15 cellular contexts compared by ENCODE assay signal in genomic region chr9:35606726-35607125, GRCh38. TPM values are rescaled to one million over a fixed set of nuclear protein-coding genes. Genes with fewer than 3 reads are reported as not detected.
DNase-seq lines count a peak whose midpoint lies in the region; ATAC-seq and TF ChIP-seq lines count a peak whose summit lies in the region.
"Had no signal": no experiment of that assay in that cellular context is flagged by ENCODE, and none has a peak within 500 bp of the region (broad histone marks: within the 10 kb centered on the region; RNA-seq: fewer than 3 reads in every experiment).

No MANE protein-coding gene starts in this region.

- no peak for DNase-seq in left ventricle myocardium inferior
- no peak for DNase-seq in right atrium auricular region (ENCODE audit: low spot score)
- DNase-seq in activated T-helper 1 cell treated with anti-CD3 and anti-CD28 coated beads, Interleukin-12 subunit alpha, Interleukin-12 subunit beta, Interleukin-2, Interleukin-4 antibody, amounts not matched to agents 30 ng/mL and 10 ng/mL and 1 ng/mL, durations not matched to agents 14 hours and 24 hours and 36 hours (ENCODE audit: low spot score), result no peak
- DNase-seq in mesenchymal stem cell, result no peak
- no peak for DNase-seq in tibial artery
- DNase-seq in hippocampal formation (lab: John Stamatoyannopoulos, UW), result no peak
- DNase-seq in ascending aorta (ENCODE audit: low spot score in 2 of 2), result no peak
- DNase-seq: amygdala, NCI-H2081 treated with DMSO at 0.1 percent for 48 hours, RPMI8226 had no signal

- H3K4me2 ChIP-seq in mesenchymal stem cell (ENCODE audit: low read length, poor library complexity, severe bottlenecking), result peak overlapping the region; percentile 4

- H3K4me1 Mint-ChIP-seq in activated T-helper 1 cell treated with anti-CD3 and anti-CD28 coated beads, Interleukin-12 subunit alpha, Interleukin-12 subunit beta, Interleukin-2, Interleukin-4 antibody, amounts not matched to agents 30 ng/mL and 10 ng/mL and 1 ng/mL, durations not matched to agents 14 hours and 24 hours and 36 hours (ENCODE audit: low read depth), result peaks cover 40% of the 10 kb centered on the region

- TF ChIP-seq CTCF in left ventricle myocardium inferior (IDR thresholded peaks at IDR 0.05; ENCODE audit: borderline replicate concordance) (no peak), right atrium auricular region (IDR thresholded peaks at IDR 0.05) (no peak), tibial artery (IDR thresholded peaks at IDR 0.05) (no peak), ascending aorta (IDR thresholded peaks at IDR 0.05) (no peak)

- ATAC-seq in GM18873 (IDR thresholded peaks at IDR 0.05; ENCODE audit: low FRiP score, unreplicated experiment), result no peak
- ATAC-seq: WTC11 had no signal

- H3K4me1 ChIP-seq in left ventricle myocardium inferior (peaks cover 36% of the 10 kb centered on the region), right atrium auricular region (peaks cover 0 to 26% of the 10 kb centered on the region in 2 donors), mesenchymal stem cell (ENCODE audit: control insufficient read depth, insufficient read depth, low read depth, low read length) (peaks cover 19% of the 10 kb centered on the region), tibial artery (peaks cover 5 to 29% (median 28%) of the 10 kb centered on the region in 4 donors), ascending aorta (peaks cover 14 to 18% of the 10 kb centered on the region in 2 donors)

- peaks cover 25% of the 10 kb centered on the region for H3K36me3 Mint-ChIP-seq in activated T-helper 1 cell treated with anti-CD3 and anti-CD28 coated beads, Interleukin-12 subunit alpha, Interleukin-12 subunit beta, Interleukin-2, Interleukin-4 antibody, amounts not matched to agents 30 ng/mL and 10 ng/mL and 1 ng/mL, durations not matched to agents 14 hours and 24 hours and 36 hours (ENCODE audit: low read depth)
- H3K36me3 Mint-ChIP-seq: WTC11 had no signal

- H3K9me3 ChIP-seq in left ventricle myocardium inferior (replicated peaks), result no peaks in the 10 kb centered on the region
- H3K9me3 ChIP-seq in right atrium auricular region, result no peaks in the 10 kb centered on the region
- no peaks in the 10 kb centered on the region for H3K9me3 ChIP-seq in mesenchymal stem cell (ENCODE audit: control insufficient read depth, low read length)
- no peaks in the 10 kb centered on the region for H3K9me3 ChIP-seq in tibial artery
- H3K9me3 ChIP-seq in ascending aorta, result no peaks in the 10 kb centered on the region

- peaks cover 20% of the 10 kb centered on the region for H3K79me1 ChIP-seq in mesenchymal stem cell (replicated peaks; ENCODE audit: low read length, poor library complexity, severe bottlenecking)

- intact Hi-C loops in left ventricle myocardium inferior (cut with micrococcal nuclease), result no loop called here
- intact Hi-C loops in activated T-helper 1 cell treated with anti-CD3 and anti-CD28 coated beads, Interleukin-12 subunit alpha, Interleukin-12 subunit beta, Interleukin-2, Interleukin-4 antibody, amounts not matched to agents 30 ng/mL and 10 ng/mL and 1 ng/mL, durations not matched to agents 14 hours and 24 hours and 36 hours (cut with micrococcal nuclease), result no loop called here
- intact Hi-C loops in tibial artery (cut with DNase I; ENCODE audit: low total_unique reads), result loop anchor here (5.0 kb wide), 1 partner anchor 36 kb away; no protein-coding TSS in a partner anchor
- intact Hi-C loops in ascending aorta (cut with DNase I), result loop anchor here (5.0 kb wide), 1 partner anchor 141 kb away; the partner anchor contains the start of genes GBA2 and RGP1

- H2BK15ac ChIP-seq in mesenchymal stem cell (ENCODE audit: low read depth, poor library complexity, severe bottlenecking), result no peak overlapping the region

- H2BK5ac ChIP-seq in mesenchymal stem cell (ENCODE audit: low read depth, low read length, poor library complexity, severe bottlenecking), result no peak overlapping the region

- H3K23ac ChIP-seq in mesenchymal stem cell (ENCODE audit: low read length in 2 of 2), result peak overlapping the region in 1 of 2 experiments; percentile 5

- 99% methylated on average over 5 of the region's 7 CpGs for WGBS in mesenchymal stem cell

- no peak overlapping the region for H4K8ac ChIP-seq in mesenchymal stem cell (ENCODE audit: low read length)

- H3K4me3 ChIP-seq in left ventricle myocardium inferior (peak overlapping the region; percentile 82), right atrium auricular region (peak overlapping the region in 1 of 2 donors; percentile 80), mesenchymal stem cell (ENCODE audit: insufficient read depth in 1 of 2, low read depth in 1 of 2, low read length in 2 of 2) (peak overlapping the region in 1 of 2 experiments; percentile 91), tibial artery (peak overlapping the region; percentile 84 to 94), ascending aorta (peak overlapping the region in 1 of 2 donors; percentile 92)

- H3K27me3 ChIP-seq in left ventricle myocardium inferior (ENCODE audit: low read depth), result no peaks in the 10 kb centered on the region
- no peaks in the 10 kb centered on the region for H3K27me3 ChIP-seq in right atrium auricular region
- H3K27me3 ChIP-seq in mesenchymal stem cell (ENCODE audit: control insufficient read depth in 1 of 2, insufficient read depth in 1 of 2, low read length in 2 of 2), result no peaks in the 10 kb centered on the region
- H3K27me3 ChIP-seq in tibial artery, result no peaks in the 10 kb centered on the region
- H3K27me3 ChIP-seq in ascending aorta, result no peaks in the 10 kb centered on the region

- no peak overlapping the region for H2BK12ac ChIP-seq in mesenchymal stem cell (ENCODE audit: low read length in 2 of 2)

- H3K18ac ChIP-seq in mesenchymal stem cell (ENCODE audit: low read depth in 1 of 2, low read length in 2 of 2), result no peak overlapping the region

- H3K4me3 Mint-ChIP-seq in activated T-helper 1 cell treated with anti-CD3 and anti-CD28 coated beads, Interleukin-12 subunit alpha, Interleukin-12 subunit beta, Interleukin-2, Interleukin-4 antibody, amounts not matched to agents 30 ng/mL and 10 ng/mL and 1 ng/mL, durations not matched to agents 14 hours and 24 hours and 36 hours, result peak overlapping the region; percentile 60

- peak overlapping the region; percentile 85 for H3K9ac ChIP-seq in mesenchymal stem cell (ENCODE audit: low read length)

- no peak overlapping the region for H2BK120ac ChIP-seq in mesenchymal stem cell (ENCODE audit: low read depth, low read length)

- H3K36me3 ChIP-seq in left ventricle myocardium inferior (peaks cover 24% of the 10 kb centered on the region), right atrium auricular region (peaks cover 27% of the 10 kb centered on the region), mesenchymal stem cell (ENCODE audit: control insufficient read depth in 1 of 2, insufficient read depth in 2 of 2, low read depth in 1 of 2, low read length in 2 of 2) (peaks cover 32 to 37% of the 10 kb centered on the region in 2 experiments), tibial artery (peaks cover 19 to 35% (median 20%) of the 10 kb centered on the region in 3 donors), ascending aorta (peaks cover 23 to 28% of the 10 kb centered on the region in 2 donors)

- H3K27ac Mint-ChIP-seq in activated T-helper 1 cell treated with anti-CD3 and anti-CD28 coated beads, Interleukin-12 subunit alpha, Interleukin-12 subunit beta, Interleukin-2, Interleukin-4 antibody, amounts not matched to agents 30 ng/mL and 10 ng/mL and 1 ng/mL, durations not matched to agents 14 hours and 24 hours and 36 hours, result no peak overlapping the region
- H3K27ac Mint-ChIP-seq: WTC11 had no signal

- H2AFZ ChIP-seq in mesenchymal stem cell (ENCODE audit: low read depth, low read length), result no peak overlapping the region

- no peaks in the 10 kb centered on the region for H3K9me3 Mint-ChIP-seq in activated T-helper 1 cell treated with anti-CD3 and anti-CD28 coated beads, Interleukin-12 subunit alpha, Interleukin-12 subunit beta, Interleukin-2, Interleukin-4 antibody, amounts not matched to agents 30 ng/mL and 10 ng/mL and 1 ng/mL, durations not matched to agents 14 hours and 24 hours and 36 hours
- H3K9me3 Mint-ChIP-seq: CD14-positive monocyte, WTC11 had no signal

- no peak overlapping the region for H3K14ac ChIP-seq in mesenchymal stem cell (ENCODE audit: low read length in 2 of 2)

- H3K4ac ChIP-seq in mesenchymal stem cell (ENCODE audit: low read depth in 1 of 2, low read length in 2 of 2), result no peak overlapping the region

- H2AK5ac ChIP-seq in mesenchymal stem cell (ENCODE audit: low read length, severe bottlenecking), result no peak overlapping the region

- H3K27me3 Mint-ChIP-seq in activated T-helper 1 cell treated with anti-CD3 and anti-CD28 coated beads, Interleukin-12 subunit alpha, Interleukin-12 subunit beta, Interleukin-2, Interleukin-4 antibody, amounts not matched to agents 30 ng/mL and 10 ng/mL and 1 ng/mL, durations not matched to agents 14 hours and 24 hours and 36 hours (ENCODE audit: insufficient read depth), result peaks cover 2% of the 10 kb centered on the region

- H4K91ac ChIP-seq in mesenchymal stem cell (ENCODE audit: low read length), result no peak overlapping the region

- H3K27ac ChIP-seq in left ventricle myocardium inferior (replicated peaks) (no peak overlapping the region), right atrium auricular region (no peak overlapping the region), mesenchymal stem cell (ENCODE audit: low read length, poor library complexity, severe bottlenecking) (no peak overlapping the region), tibial artery (peak overlapping the region; percentile 91 to 94), ascending aorta (peak overlapping the region in 1 of 2 donors; percentile 20)

RNA-seq across cellular contexts. Expression of gene TESK1, which starts 1.7 kb away (rescaled TPM):
- 25.4 TPM for total RNA-seq in left ventricle myocardium inferior
- 10 to 100 TPM; 16.5 to 28.0 TPM for total RNA-seq in right atrium auricular region
- total RNA-seq in activated T-helper 1 cell treated with anti-CD3 and anti-CD28 coated beads, Interleukin-12 subunit alpha, Interleukin-12 subunit beta, Interleukin-2, Interleukin-4 antibody, amounts not matched to agents 30 ng/mL and 10 ng/mL and 1 ng/mL, durations not matched to agents 14 hours and 24 hours and 36 hours, result 61.5 and 62.1 TPM in 2 replicates
- polyA plus RNA-seq in mesenchymal stem cell (2013, experiment 1 of 2), result 22.3 TPM
- 21.5 TPM for polyA plus RNA-seq in mesenchymal stem cell (2013, experiment 2 of 2)
- 70.2 TPM for total RNA-seq in ascending aorta

RNA-seq across cellular contexts. Expression of gene CD72, which starts 11.5 kb away (rescaled TPM):
- total RNA-seq in left ventricle myocardium inferior, result 0.63 TPM
- 1 to 10 TPM in 1 of 2 donors, under 1 TPM in 1; 0.79 to 1.3 TPM for total RNA-seq in right atrium auricular region
- 8.3 and 9.6 TPM in 2 replicates for total RNA-seq in activated T-helper 1 cell treated with anti-CD3 and anti-CD28 coated beads, Interleukin-12 subunit alpha, Interleukin-12 subunit beta, Interleukin-2, Interleukin-4 antibody, amounts not matched to agents 30 ng/mL and 10 ng/mL and 1 ng/mL, durations not matched to agents 14 hours and 24 hours and 36 hours
- 0.47 TPM for polyA plus RNA-seq in mesenchymal stem cell (2013, experiment 1 of 2)
- polyA plus RNA-seq in mesenchymal stem cell (2013, experiment 2 of 2), result 0.32 TPM
- total RNA-seq in ascending aorta, result not detected
- total RNA-seq: endothelial cell of umbilical vein had no signal

RNA-seq across cellular contexts. Expression of gene SIT1, which starts 44.0 kb away (rescaled TPM):
- not detected for total RNA-seq in left ventricle myocardium inferior
- total RNA-seq in right atrium auricular region, result under 1 TPM in 1 of 2 donors, not detected in 1; 0.55 TPM
- total RNA-seq in activated T-helper 1 cell treated with anti-CD3 and anti-CD28 coated beads, Interleukin-12 subunit alpha, Interleukin-12 subunit beta, Interleukin-2, Interleukin-4 antibody, amounts not matched to agents 30 ng/mL and 10 ng/mL and 1 ng/mL, durations not matched to agents 14 hours and 24 hours and 36 hours, result 86.6 and 90.5 TPM in 2 replicates
- not detected for polyA plus RNA-seq in mesenchymal stem cell (2013, experiment 1 of 2)
- not detected for polyA plus RNA-seq in mesenchymal stem cell (2013, experiment 2 of 2)
- not detected for total RNA-seq in ascending aorta
- total RNA-seq: endothelial cell of umbilical vein had no signal
- polyA plus RNA-seq: endothelial cell of umbilical vein had no signal

RNA-seq across cellular contexts. Expression of gene RMRP, which starts 51.1 kb away (rescaled TPM):
- 15,093 TPM for total RNA-seq in left ventricle myocardium inferior
- 100 to 1,000 TPM in 1 of 2 donors, not detected in 1; 431 TPM for total RNA-seq in right atrium auricular region
- 5,317 and 5,787 TPM in 2 replicates for total RNA-seq in activated T-helper 1 cell treated with anti-CD3 and anti-CD28 coated beads, Interleukin-12 subunit alpha, Interleukin-12 subunit beta, Interleukin-2, Interleukin-4 antibody, amounts not matched to agents 30 ng/mL and 10 ng/mL and 1 ng/mL, durations not matched to agents 14 hours and 24 hours and 36 hours
- not detected for polyA plus RNA-seq in mesenchymal stem cell (2013, experiment 1 of 2)
- polyA plus RNA-seq in mesenchymal stem cell (2013, experiment 2 of 2), result not detected
- total RNA-seq in ascending aorta, result 17,070 TPM
- polyA plus RNA-seq: endothelial cell of umbilical vein, urinary bladder had no signal

RNA-seq across cellular contexts. Expression of gene CCDC107, which starts 51.4 kb away (rescaled TPM):
- total RNA-seq in left ventricle myocardium inferior (44.3 TPM), right atrium auricular region (10 to 100 TPM; 38.5 to 64.3 TPM), ascending aorta (67.6 TPM)
- total RNA-seq in activated T-helper 1 cell treated with anti-CD3 and anti-CD28 coated beads, Interleukin-12 subunit alpha, Interleukin-12 subunit beta, Interleukin-2, Interleukin-4 antibody, amounts not matched to agents 30 ng/mL and 10 ng/mL and 1 ng/mL, durations not matched to agents 14 hours and 24 hours and 36 hours, result 20.6 and 24.0 TPM in 2 replicates
- polyA plus RNA-seq in mesenchymal stem cell (2013, experiment 1 of 2), result 21.7 TPM
- 20.5 TPM for polyA plus RNA-seq in mesenchymal stem cell (2013, experiment 2 of 2)

Comparison
In these comparisons a context has a peak if more than half of its experiments do, and no peak if none do; other contexts are left out.
1. H3K27ac ChIP-seq: peak in tibial artery (2 of 2); none in left ventricle myocardium inferior (single experiment), right atrium auricular region (0 of 2) and mesenchymal stem cell (single experiment).
2. RNA of gene SIT1, which starts 44.0 kb away (total RNA-seq): 86.6 to 90.5 TPM in activated T-helper 1 cell treated with anti-CD3 and anti-CD28 coated beads, Interleukin-12 subunit alpha, Interleukin-12 subunit beta, Interleukin-2, Interleukin-4 antibody, amounts not matched to agents 30 ng/mL and 10 ng/mL and 1 ng/mL, durations not matched to agents 14 hours and 24 hours and 36 hours; 0.55 TPM in right atrium auricular region, not detected in left ventricle myocardium inferior (single experiment) and not detected in ascending aorta (single experiment); every median in the first group is over 10 times any median in the second.
3. intact Hi-C loops: an anchor here in tibial artery (5.0 kb wide) and ascending aorta (5.0 kb wide); none called in left ventricle myocardium inferior and activated T-helper 1 cell treated with anti-CD3 and anti-CD28 coated beads, Interleukin-12 subunit alpha, Interleukin-12 subunit beta, Interleukin-2, Interleukin-4 antibody, amounts not matched to agents 30 ng/mL and 10 ng/mL and 1 ng/mL, durations not matched to agents 14 hours and 24 hours and 36 hours.